In genomic region chr6:35624341-35625070, GRCh38 we compare ENCODE assay signal across 1 cellular context.
TF ChIP-seq lines count a peak whose summit lies in the region.

No MANE protein-coding gene starts in this region.

TF ChIP-seq in H1, 55 proteins besides CTCF, POLR2A, EP300 and RAD21:
- no peak for TF ChIP-seq TCF12 (IDR thresholded peaks at IDR 0.05; ENCODE audit: low read depth, low read length)
- TF ChIP-seq SP2 (IDR thresholded peaks at IDR 0.05; ENCODE audit: low read length): no peak
TF ChIP-seq in H1: peak in this region for 0.
